1 cellular context compared by ENCODE assay signal in the genomic region with DNA sequence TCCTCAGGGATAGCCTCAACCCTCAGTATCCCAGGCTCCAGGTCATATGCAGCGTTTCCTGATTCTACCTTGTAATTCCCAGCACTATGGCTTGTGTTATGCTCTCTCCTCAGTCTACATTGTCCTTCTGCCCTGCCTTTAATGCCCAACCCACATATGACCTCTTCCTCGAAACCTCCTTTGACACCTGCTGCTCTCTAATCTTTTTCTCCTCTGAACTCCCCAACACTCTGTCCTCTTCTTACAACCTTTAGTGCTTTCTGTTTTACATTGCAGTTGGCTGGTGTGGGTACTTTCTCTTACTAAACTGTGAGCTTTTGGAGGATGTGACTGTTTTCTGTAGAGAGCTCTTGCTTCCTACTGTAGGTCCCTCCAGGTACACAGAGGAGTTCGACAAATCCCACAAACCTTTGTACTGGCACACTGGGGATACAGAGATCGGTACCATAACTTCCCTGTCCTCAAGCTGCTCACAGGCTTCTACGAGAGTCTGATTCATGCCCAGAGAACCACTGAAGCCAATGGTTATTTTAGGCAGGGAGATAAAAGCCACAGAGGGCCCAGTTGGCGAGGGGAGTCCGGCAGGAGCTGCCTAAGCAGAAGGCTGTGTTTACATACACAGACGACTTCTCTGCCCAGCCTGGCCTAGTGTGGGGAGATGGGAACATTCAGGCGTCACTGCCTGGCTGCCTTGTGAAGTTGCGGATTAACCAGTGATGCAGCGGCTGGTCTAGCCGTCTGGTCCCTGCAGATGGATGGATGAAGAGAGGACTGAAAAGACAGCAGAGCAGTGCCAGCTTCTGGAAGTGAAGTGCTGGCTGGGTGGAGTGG.
TF ChIP-seq lines count a peak whose summit lies in the region.

No MANE protein-coding gene starts in this region.

TF ChIP-seq in GM12878, 131 proteins besides CTCF, POLR2A, EP300 and RAD21:
- TF ChIP-seq, protein P1, sequence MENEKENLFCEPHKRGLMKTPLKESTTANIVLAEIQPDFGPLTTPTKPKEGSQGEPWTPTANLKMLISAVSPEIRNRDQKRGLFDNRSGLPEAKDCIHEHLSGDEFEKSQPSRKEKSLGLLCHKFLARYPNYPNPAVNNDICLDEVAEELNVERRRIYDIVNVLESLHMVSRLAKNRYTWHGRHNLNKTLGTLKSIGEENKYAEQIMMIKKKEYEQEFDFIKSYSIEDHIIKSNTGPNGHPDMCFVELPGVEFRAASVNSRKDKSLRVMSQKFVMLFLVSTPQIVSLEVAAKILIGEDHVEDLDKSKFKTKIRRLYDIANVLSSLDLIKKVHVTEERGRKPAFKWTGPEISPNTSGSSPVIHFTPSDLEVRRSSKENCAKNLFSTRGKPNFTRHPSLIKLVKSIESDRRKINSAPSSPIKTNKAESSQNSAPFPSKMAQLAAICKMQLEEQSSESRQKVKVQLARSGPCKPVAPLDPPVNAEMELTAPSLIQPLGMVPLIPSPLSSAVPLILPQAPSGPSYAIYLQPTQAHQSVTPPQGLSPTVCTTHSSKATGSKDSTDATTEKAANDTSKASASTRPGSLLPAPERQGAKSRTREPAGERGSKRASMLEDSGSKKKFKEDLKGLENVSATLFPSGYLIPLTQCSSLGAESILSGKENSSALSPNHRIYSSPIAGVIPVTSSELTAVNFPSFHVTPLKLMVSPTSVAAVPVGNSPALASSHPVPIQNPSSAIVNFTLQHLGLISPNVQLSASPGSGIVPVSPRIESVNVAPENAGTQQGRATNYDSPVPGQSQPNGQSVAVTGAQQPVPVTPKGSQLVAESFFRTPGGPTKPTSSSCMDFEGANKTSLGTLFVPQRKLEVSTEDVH (IDR thresholded peaks at IDR 0.05; ENCODE audit: low read depth, partially characterized antibody) = no peak
- TF ChIP-seq, protein P2, sequence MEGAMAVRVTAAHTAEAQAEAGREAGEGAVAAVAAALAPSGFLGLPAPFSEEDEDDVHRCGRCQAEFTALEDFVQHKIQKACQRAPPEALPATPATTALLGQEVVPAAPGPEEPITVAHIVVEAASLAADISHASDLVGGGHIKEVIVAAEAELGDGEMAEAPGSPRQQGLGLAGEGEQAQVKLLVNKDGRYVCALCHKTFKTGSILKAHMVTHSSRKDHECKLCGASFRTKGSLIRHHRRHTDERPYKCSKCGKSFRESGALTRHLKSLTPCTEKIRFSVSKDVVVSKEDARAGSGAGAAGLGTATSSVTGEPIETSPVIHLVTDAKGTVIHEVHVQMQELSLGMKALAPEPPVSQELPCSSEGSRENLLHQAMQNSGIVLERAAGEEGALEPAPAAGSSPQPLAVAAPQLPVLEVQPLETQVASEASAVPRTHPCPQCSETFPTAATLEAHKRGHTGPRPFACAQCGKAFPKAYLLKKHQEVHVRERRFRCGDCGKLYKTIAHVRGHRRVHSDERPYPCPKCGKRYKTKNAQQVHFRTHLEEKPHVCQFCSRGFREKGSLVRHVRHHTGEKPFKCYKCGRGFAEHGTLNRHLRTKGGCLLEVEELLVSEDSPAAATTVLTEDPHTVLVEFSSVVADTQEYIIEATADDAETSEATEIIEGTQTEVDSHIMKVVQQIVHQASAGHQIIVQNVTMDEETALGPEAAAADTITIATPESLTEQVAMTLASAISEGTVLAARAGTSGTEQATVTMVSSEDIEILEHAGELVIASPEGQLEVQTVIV (IDR thresholded peaks at IDR 0.05; ENCODE audit: borderline replicate concordance, partially characterized antibody) = no peak
- TF ChIP-seq IKZF1 (conservative IDR thresholded peaks at IDR 0.05) = 0 out of 2 replicates have a peak, but pooled peaks have one; percentile 13
TF ChIP-seq in GM12878: peak in this region for 1.
